In the genomic region with DNA sequence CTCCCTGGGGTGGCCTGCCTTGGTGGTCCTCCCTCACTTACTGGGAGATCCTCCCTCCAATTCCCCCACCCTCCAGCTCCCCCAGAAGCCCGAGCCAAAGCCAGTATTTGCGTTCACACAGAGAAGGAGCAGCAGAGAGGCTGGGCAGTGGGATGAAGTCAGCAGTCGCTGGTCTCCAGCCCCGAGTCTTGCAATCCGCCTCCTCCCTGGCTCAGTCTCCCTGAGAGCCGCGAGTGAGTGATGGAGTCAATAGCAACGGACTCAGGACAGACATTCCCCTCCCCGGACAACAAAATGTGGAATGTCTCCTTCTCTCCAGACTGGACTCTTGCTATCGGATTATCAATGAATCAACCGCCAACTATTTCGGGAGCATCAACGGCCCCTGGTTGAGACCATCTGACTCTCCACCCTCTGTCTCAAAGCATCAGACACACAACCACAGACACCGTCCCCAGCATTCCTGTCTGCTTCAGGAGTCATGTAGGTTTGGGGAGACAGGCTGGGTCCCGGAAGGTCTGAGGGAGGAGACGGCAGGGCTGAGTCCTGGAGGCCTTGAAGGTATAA, we compare ENCODE assay signal across 1 cellular context.
TF ChIP-seq lines count a peak whose summit lies in the region.

No MANE protein-coding gene starts in this region.

TF ChIP-seq in IMR-90, 13 proteins besides CTCF, POLR2A, EP300 and RAD21 (continued from another document):
- TF ChIP-seq MXI1 (IDR thresholded peaks at IDR 0.05; ENCODE audit: borderline replicate concordance, low read depth, low read length) (no peak), CHD1 (IDR thresholded peaks at IDR 0.05; ENCODE audit: low read depth, low read length) (no peak), SMC3 (IDR thresholded peaks at IDR 0.05; ENCODE audit: low read depth, low read length) (no peak), ELK1 (IDR thresholded peaks at IDR 0.05; ENCODE audit: borderline replicate concordance, low read depth, low read length) (no peak), USF2 (IDR thresholded peaks at IDR 0.05; ENCODE audit: low read depth, low read length) (peak; percentile 41; the same call in 1 of the 2 replicates)
TF ChIP-seq in IMR-90: peak in this region for 6.
